In the genomic region with DNA sequence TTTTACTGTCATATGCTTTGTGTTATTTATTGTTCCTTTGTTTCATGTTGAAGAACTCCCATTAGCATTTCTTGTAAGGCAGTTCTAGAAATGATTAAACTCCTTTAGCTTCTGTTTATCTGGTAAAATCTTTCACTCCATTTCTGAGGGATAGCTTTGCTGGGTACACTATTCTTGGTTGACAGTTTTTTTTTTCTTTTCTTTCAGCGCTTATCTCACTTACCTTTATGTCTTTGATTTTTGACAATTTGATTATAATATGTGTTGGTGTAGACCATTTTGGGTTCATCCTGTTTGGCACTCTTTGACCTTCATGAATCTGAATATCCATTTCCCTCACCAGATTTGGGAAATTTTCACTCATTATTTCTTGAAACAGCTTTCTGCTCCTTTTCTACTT, we compare ENCODE assay signal across 26 cellular contexts. TPM values are rescaled to one million over a fixed set of nuclear protein-coding genes. Genes with fewer than 3 reads are reported as not detected.
DNase-seq lines count a peak whose midpoint lies in the region; ATAC-seq, FAIRE-seq and TF ChIP-seq lines count a peak whose summit lies in the region.
"Had no signal": no experiment of that assay in that cellular context is flagged by ENCODE, and none has a peak within 500 bp of the region (broad histone marks: within the 10 kb centered on the region; RNA-seq: fewer than 3 reads in every experiment).

No MANE protein-coding gene starts in this region.

- H3K9me3 ChIP-seq in HepG2 (ENCODE audit: low read length) (peaks cover 19% of the 10 kb centered on the region), right lobe of liver (no peaks in the 10 kb centered on the region), HEK293 (ENCODE audit: control insufficient read depth, insufficient read depth, low read depth, low read length) (no peaks in the 10 kb centered on the region; the same call in none of the 2 replicates), GM12878 (replicated peaks; ENCODE audit: control insufficient read depth, insufficient read depth, low read length) (peaks cover 14% of the 10 kb centered on the region), endodermal cell (ENCODE audit: control insufficient read depth, low read length) (peaks cover 50% of the 10 kb centered on the region)
- H3K9me3 ChIP-seq: BE2C had no signal

- H3K4me3 Mint-ChIP-seq in memory B cell (no peak overlapping the region), endodermal cell (no peak overlapping the region)
- H3K4me3 Mint-ChIP-seq: CD14-positive monocyte; CD4-positive, alpha-beta T cell; CD8-positive, alpha-beta T cell had no signal

- H3K27me3 ChIP-seq in HepG2 (ENCODE audit: control insufficient read depth in 1 of 2, insufficient read depth in 2 of 2, low read length in 2 of 2) (no peaks in the 10 kb centered on the region), right lobe of liver (no peaks in the 10 kb centered on the region), GM12878 (replicated peaks in 1 of 2; ENCODE audit: control insufficient read depth in 2 of 2, insufficient read depth in 2 of 2, low read length in 1 of 2) (no peaks in the 10 kb centered on the region), endodermal cell (ENCODE audit: control insufficient read depth, insufficient read depth, low read length, poor library complexity, severe bottlenecking) (no peaks in the 10 kb centered on the region)
- H3K27me3 ChIP-seq: BE2C, BLaER1 had no signal

- WGBS in HepG2 (ENCODE audit: low lambda C conversion rate) = 96% methylated on average over 1 of the region's 1 CpG
- 100% methylated on average over 1 of the region's 1 CpG for WGBS in right lobe of liver (ENCODE audit: insufficient coverage, low coverage, low lambda C conversion rate, missing lambda C conversion rate)
- 82% methylated on average over 1 of the region's 1 CpG for WGBS in GM12878 (ENCODE audit: insufficient coverage, insufficient replicate concordance, low lambda C conversion rate, missing lambda C conversion rate)
- no CpG with 5 or more reads among the region's 1 CpG for WGBS in endodermal cell (ENCODE audit: insufficient coverage in 1 of 2, insufficient read length in 1 of 2), 2 experiments

- BruUV-seq in HepG2 (replicated peaks; lab: Mats Ljungman, UMichigan) (no TSS peak), GM12878 (replicated peaks; lab: Mats Ljungman, UMichigan) (TSS peak; percentile 9)

- peaks cover 14% of the 10 kb centered on the region for H3K9me3 Mint-ChIP-seq in memory B cell
- peaks cover 47% of the 10 kb centered on the region for H3K9me3 Mint-ChIP-seq in endodermal cell

- TF ChIP-seq EP300 in HepG2 (IDR thresholded peaks at IDR 0.05; ENCODE audit: low read depth in 2 of 2, low read length in 2 of 2) (no peak), HepG2 (CRISPR knock-in tag; IDR thresholded peaks at IDR 0.05; ENCODE audit: borderline replicate concordance) (no peak), GM12878 (IDR thresholded peaks at IDR 0.05; ENCODE audit: borderline replicate concordance in 1 of 2, control insufficient read depth in 1 of 2, low read depth in 2 of 2, low read length in 2 of 2) (no peak)

- H3K27ac ChIP-seq in HepG2 (ENCODE audit: extremely low read length, insufficient read depth, low read length) (no peak overlapping the region), right lobe of liver (no peak overlapping the region), HEK293 (ENCODE audit: extremely low read depth, low read depth, low read length) (no peak overlapping the region), GM12878 (ENCODE audit: control insufficient read depth, insufficient read depth) (no peak overlapping the region), endodermal cell (ENCODE audit: low read depth, low read length) (no peak overlapping the region)
- H3K27ac ChIP-seq: BLaER1 had no signal

- DNase-seq in HepG2 (ENCODE audit: low spot score) = no peak
- no peak for DNase-seq in right lobe of liver
- DNase-seq in GM12878 (ENCODE audit: low read depth, low spot score) = no peak
- no peak for DNase-seq in memory B cell (ENCODE audit: low spot score in 2 of 2)
- DNase-seq in endodermal cell = no peak
- DNase-seq in SHP77 (lab: John Stamatoyannopoulos, UW) = no peak
- no peak for DNase-seq in stimulated activated CD4-positive, alpha-beta T cell treated with anti-CD3 and anti-CD28 coated beads, Interleukin-4, amount 100 ng/mL, for 24 hours
- DNase-seq: 8988T; ACHN; BE2C; C1 segment of cervical spinal cord; Caco-2; Calu3; CD4-positive, alpha-beta T cell; CD8-positive, alpha-beta T cell; DMS79 treated with DMSO at 0.1 percent for 48 hours; GF-D8 had no signal

- TF ChIP-seq POLR2A in HepG2 (IDR thresholded peaks at IDR 0.05; ENCODE audit: insufficient read depth in 1 of 2, low read depth in 2 of 2, low read length in 2 of 2) (no peak), right lobe of liver (IDR thresholded peaks at IDR 0.05) (no peak), GM12878 (IDR thresholded peaks at IDR 0.05; ENCODE audit: low read depth, low read length) (no peak)

- no peak for TF ChIP-seq RAD21 in HepG2 (CRISPR knock-in tag; IDR thresholded peaks at IDR 0.05)
- no peak for TF ChIP-seq RAD21 in GM12878 (IDR thresholded peaks at IDR 0.05; ENCODE audit: insufficient read depth, low read depth, low read length)

- H3K4me3 ChIP-seq in HepG2 (replicated peaks in 1 of 3; ENCODE audit: insufficient read depth in 1 of 3, low read depth in 2 of 3, low read length in 3 of 3) = no peak overlapping the region
- no peak overlapping the region for H3K4me3 ChIP-seq in right lobe of liver
- no peak overlapping the region for H3K4me3 ChIP-seq in HEK293 (ENCODE audit: low read depth, low read length)
- no peak overlapping the region for H3K4me3 ChIP-seq in GM12878
- H3K4me3 ChIP-seq in endodermal cell (ENCODE audit: low read length) = no peak overlapping the region
- H3K4me3 ChIP-seq: BLaER1 had no signal

- H3K36me3 Mint-ChIP-seq in memory B cell (peaks cover 36% of the 10 kb centered on the region), endodermal cell (ENCODE audit: low read depth) (peaks cover 30% of the 10 kb centered on the region)

- TF ChIP-seq CTCF in HepG2 (CRISPR knock-in tag; IDR thresholded peaks at IDR 0.05) (no peak), right lobe of liver (IDR thresholded peaks at IDR 0.05) (no peak), HEK293 (tag by site-specific recombination; IDR thresholded peaks at IDR 0.05) (no peak), GM12878 (IDR thresholded peaks at IDR 0.05 in 2 of 3, conservative IDR thresholded peaks at IDR 0.05 in 1 of 3; ENCODE audit: control insufficient read depth in 2 of 3, extremely low read depth in 1 of 3, insufficient read depth in 1 of 3, low read depth in 3 of 3, low read length in 3 of 3) (no peak), endodermal cell (conservative IDR thresholded peaks at IDR 0.05) (no peak)

- H3K4me1 Mint-ChIP-seq in memory B cell (peaks cover 2% of the 10 kb centered on the region), endodermal cell (no peaks in the 10 kb centered on the region)
- H3K4me1 Mint-ChIP-seq: CD14-positive monocyte had no signal

- intact Hi-C loops in HepG2 (cut with micrococcal nuclease; ENCODE audit: unreplicated experiment) = no loop called here
- intact Hi-C loops in right lobe of liver (cut with DNase I) = no loop called here
- intact Hi-C loops in GM12878 (cut with micrococcal nuclease; ENCODE audit: unreplicated experiment) = no loop called here

- no peak overlapping the region for H3K9ac ChIP-seq in HepG2 (ENCODE audit: insufficient read depth, low read depth, low read length)
- no peak overlapping the region for H3K9ac ChIP-seq in GM12878 (ENCODE audit: control insufficient read depth, insufficient read depth, low read length)
- no peak overlapping the region for H3K9ac ChIP-seq in endodermal cell (ENCODE audit: extremely low read depth, low read length, poor library complexity, severe bottlenecking)
- H3K9ac ChIP-seq: BLaER1 had no signal

- no peak for ATAC-seq in HepG2
- ATAC-seq in right lobe of liver = no peak
- no peak for ATAC-seq in GM12878
- ATAC-seq in memory B cell (ENCODE audit: low read depth) = no peak
- ATAC-seq: CD8-positive, alpha-beta T cell had no signal

- H3K4me2 ChIP-seq in HepG2 (ENCODE audit: low read depth, low read length) = no peak overlapping the region
- H3K4me2 ChIP-seq in GM12878 (ENCODE audit: control insufficient read depth, insufficient read depth) = no peak overlapping the region
- H3K4me2 ChIP-seq: BLaER1 had no signal

- FAIRE-seq in HepG2 (lab: Jason Lieb, UNC) (no peak), GM12878 (lab: Jason Lieb, UNC) (no peak)
- FAIRE-seq: A204.1, D721Med, G401.6, GM12892, GM18507, GM19239 had no signal

- H4K20me1 ChIP-seq in HepG2 (ENCODE audit: insufficient read depth, low read length) (no peaks in the 10 kb centered on the region), GM12878 (ENCODE audit: control insufficient read depth, insufficient read depth) (no peaks in the 10 kb centered on the region)

- POLR2A ChIA-PET in HepG2 (lab: Yijun Ruan, JAX) = no interaction called here
- POLR2A ChIA-PET in HEK293 (lab: Yijun Ruan, JAX) = no interaction called here
- POLR2A ChIA-PET in GM12878 (lab: Charles Lee) = no interaction called here

- CTCF ChIA-PET in HepG2 (lab: Yijun Ruan, JAX; ENCODE audit: low intra/inter-chr PET ratio, low total read pairs) (no interaction called here), HEK293 (lab: Yijun Ruan, JAX) (interaction anchor here (1.2 to 1.3 kb wide), 2 partner anchors 11 to 184 kb away, joined by 3 to 5 read pairs; no protein-coding TSS in a partner anchor), GM12878 (lab: Yijun Ruan, JAX) (no interaction called here)

- RAD21 ChIA-PET in GM12878 (lab: Charles Lee; ENCODE audit: unreplicated experiment) = interaction anchor here (1.0 kb wide), 1 partner anchor 186 kb away, joined by 3 read pairs; no protein-coding TSS in a partner anchor

- SMC1A ChIA-PET in GM12878 (lab: Charles Lee; ENCODE audit: uncharacterized antibody, unreplicated experiment) = interaction anchor here (1.3 to 1.8 kb wide), 3 partner anchors 9 to 34 kb away, joined by 3 to 10 read pairs (median 4); no protein-coding TSS in a partner anchor

- no peaks in the 10 kb centered on the region for H3K4me1 ChIP-seq in HepG2 (ENCODE audit: insufficient read depth, low read length)
- H3K4me1 ChIP-seq in right lobe of liver = peaks cover 0 to 10% (median 0%) of the 10 kb centered on the region in 4 donors
- no peaks in the 10 kb centered on the region for H3K4me1 ChIP-seq in HEK293 (ENCODE audit: control insufficient read depth, insufficient read depth, low read length)
- H3K4me1 ChIP-seq in GM12878 (ENCODE audit: control insufficient read depth, insufficient read depth, low read length) = no peaks in the 10 kb centered on the region
- H3K4me1 ChIP-seq in endodermal cell (ENCODE audit: control insufficient read depth, insufficient read depth, low read length) = no peaks in the 10 kb centered on the region
- H3K4me1 ChIP-seq: BLaER1, Caco-2 had no signal

- H3K36me3 ChIP-seq in HepG2 (replicated peaks in 1 of 2; ENCODE audit: control insufficient read depth in 1 of 2, insufficient read depth in 2 of 2, low read length in 2 of 2) (no peaks in the 10 kb centered on the region; a peak in 1 of 5 replicates), right lobe of liver (no peaks in the 10 kb centered on the region), HEK293 (ENCODE audit: control insufficient read depth in 2 of 2, insufficient read depth in 1 of 2, low read length in 2 of 2) (no peaks in the 10 kb centered on the region; a peak in 1 of 3 replicates), GM12878 (ENCODE audit: control insufficient read depth in 2 of 2, insufficient read depth in 2 of 2, low read length in 1 of 2) (peaks cover 1 to 3% of the 10 kb centered on the region in 2 experiments; a peak in 2 of 4 replicates), endodermal cell (ENCODE audit: control insufficient read depth, insufficient read depth, low read length) (peaks cover 6% of the 10 kb centered on the region)
- H3K36me3 ChIP-seq: BE2C had no signal

- no peak overlapping the region for H2AFZ ChIP-seq in HepG2 (ENCODE audit: low read length)
- H2AFZ ChIP-seq in GM12878 (ENCODE audit: control insufficient read depth, low read depth, low read length) = no peak overlapping the region

- H3K27me3 Mint-ChIP-seq in memory B cell (no peaks in the 10 kb centered on the region), endodermal cell (ENCODE audit: insufficient read depth) (no peaks in the 10 kb centered on the region)
- H3K27me3 Mint-ChIP-seq: CD4-positive, alpha-beta T cell had no signal

- H3K27ac Mint-ChIP-seq in memory B cell = peak overlapping the region; percentile 88
- no peak overlapping the region for H3K27ac Mint-ChIP-seq in endodermal cell
- H3K27ac Mint-ChIP-seq: CD14-positive monocyte; CD4-positive, alpha-beta T cell; CD8-positive, alpha-beta T cell had no signal

- in situ Hi-C loops in HepG2 (cut with HindIII; ENCODE audit: extremely low pct_ligation_motif_present, low pct_unique_long_range_greater_than_20kb) = no loop called here
- in situ Hi-C loops in GM12878 (cut with MboI) = no loop called here

- no peaks in the 10 kb centered on the region for H3K79me2 ChIP-seq in HepG2 (ENCODE audit: insufficient read depth, low read length)
- peaks cover 4% of the 10 kb centered on the region for H3K79me2 ChIP-seq in GM12878 (ENCODE audit: control insufficient read depth, insufficient read depth, low read length)

RNA-seq across cellular contexts. Expression of gene FBXO33, which starts 16.2 kb away (rescaled TPM):
- 15.5 and 23.3 TPM in 2 replicates for total RNA-seq in HepG2 (2016; rRNA removed; fragmentation: Illumina TruSeq; extraction: Trizol)
- total RNA-seq in HepG2 (2016; cell fraction: cytosol; rRNA removed; fragmentation: Illumina TruSeq; extraction: Trizol; ENCODE audit: low read depth) = 1.6 and 1.8 TPM in 2 replicates
- 17.5 and 22.7 TPM in 2 replicates for total RNA-seq in HepG2 (2016; cell fraction: insoluble cytoplasmic fraction; rRNA removed; fragmentation: Illumina TruSeq; extraction: Trizol)
- total RNA-seq in HepG2 (2016; cell fraction: membrane; rRNA removed; fragmentation: Illumina TruSeq; extraction: Trizol) = 5.6 and 7.4 TPM in 2 replicates
- total RNA-seq in HepG2 (2016; cell fraction: nucleus; rRNA removed; fragmentation: Illumina TruSeq; extraction: Trizol) = 12.8 and 13.0 TPM in 2 replicates
- 15.2 and 16.9 TPM in 2 replicates for polyA plus RNA-seq in HepG2 (2011; rRNA removed)
- 7.6 and 10.6 TPM in 2 replicates for polyA plus RNA-seq in HepG2 (2011; cell fraction: cytosol; rRNA removed)
- 8.6 and 9.8 TPM in 2 replicates for polyA plus RNA-seq in HepG2 (2011; cell fraction: nucleus; rRNA removed)
- 13.5 and 16.7 TPM in 2 replicates for polyA plus RNA-seq in HepG2 (2012)
- 0.57 and 0.70 TPM in 2 replicates for polyA plus RNA-seq in HepG2 (2016; cell fraction: cytosol; fragmentation: Illumina TruSeq; extraction: Trizol; ENCODE audit: low read depth)
- polyA plus RNA-seq in HepG2 (2016; cell fraction: insoluble cytoplasmic fraction; fragmentation: Illumina TruSeq; extraction: Trizol; ENCODE audit: low read depth) = 15.9 and 16.0 TPM in 2 replicates
- 2.2 and 2.6 TPM in 2 replicates for polyA plus RNA-seq in HepG2 (2016; cell fraction: membrane; fragmentation: Illumina TruSeq; extraction: Trizol; ENCODE audit: low read depth)
- polyA plus RNA-seq in HepG2 (2016; cell fraction: nucleus; fragmentation: Illumina TruSeq; extraction: Trizol; ENCODE audit: insufficient read depth, low read depth) = 11.2 and 12.2 TPM in 2 replicates
- polyA minus RNA-seq in HepG2 (2011; rRNA and poly(A)+ RNA removed; ENCODE audit: low replicate concordance) = 30.5 and 39.3 TPM in 2 replicates
- polyA minus RNA-seq in HepG2 (2011; cell fraction: cytosol; rRNA and poly(A)+ RNA removed) = 12.7 and 15.8 TPM in 2 replicates
- polyA minus RNA-seq in HepG2 (2011; cell fraction: nucleus; rRNA and poly(A)+ RNA removed) = 34.8 and 39.1 TPM in 2 replicates
- 1 to 10 TPM; 4.3 to 6.0 (median 5.2) TPM for total RNA-seq in right lobe of liver
- 26.3 and 26.4 TPM in 2 replicates for total RNA-seq in GM12878 (2013; cell fraction: nucleolus; rRNA removed)
- 24.4 and 27.5 TPM in 2 replicates for total RNA-seq in GM12878 (2014; rRNA removed)
- 20.1 and 21.5 TPM in 2 replicates for total RNA-seq in GM12878 (2014; rRNA removed; fragmentation: Illumina TruSeq; extraction: Trizol)
- 20.8 and 21.1 TPM in 2 replicates for total RNA-seq in GM12878 (2021)
- 9.1 TPM for polyA plus RNA-seq in GM12878 (2011; ENCODE audit: low read depth)
- 56.9 and 74.1 TPM in 2 replicates for polyA plus RNA-seq in GM12878 (2011; rRNA removed)
- 24.8 and 25.1 TPM in 2 replicates for polyA plus RNA-seq in GM12878 (2011; cell fraction: cytosol; rRNA removed)
- 31.8 and 40.7 TPM in 2 replicates for polyA plus RNA-seq in GM12878 (2011; cell fraction: nucleus; rRNA removed)
- polyA plus RNA-seq in GM12878 (2012) = 12.3 and 14.8 TPM in 2 replicates
- 18.5 and 22.2 TPM in 2 replicates for polyA plus RNA-seq in GM12878 (2014; fragmentation: Illumina TruSeq; extraction: Trizol)
- 10 to 100 TPM in 1 of 2 experiments, 1 to 10 TPM in 1; 5.8 to 13.5 TPM for polyA plus RNA-seq in GM12878 (2014; fragmentation: Nextera tagmentation; extraction: Ambion mirVana)
- polyA plus RNA-seq in GM12878 (2014; rRNA removed) = 16.7 and 19.1 TPM in 2 replicates
- polyA plus RNA-seq in GM12878 (2016; fragmentation: Nextera tagmentation; extraction: Ambion mirVana) = 10 to 100 TPM in 1 of 2 experiments, 1 to 10 TPM in 1; 4.7 to 21.8 TPM
- 35.7 and 37.6 TPM in 2 replicates for polyA minus RNA-seq in GM12878 (2011; rRNA and poly(A)+ RNA removed)
- 13.1 and 14.7 TPM in 2 replicates for polyA minus RNA-seq in GM12878 (2011; cell fraction: cytosol; rRNA and poly(A)+ RNA removed)
- 32.2 and 45.7 TPM in 2 replicates for polyA minus RNA-seq in GM12878 (2011; cell fraction: nucleus; rRNA and poly(A)+ RNA removed)
- total RNA-seq in endodermal cell = 10 to 100 TPM; 10.2 to 12.8 TPM
- polyA plus RNA-seq in endodermal cell (2013, experiment 1 of 2) = 9.6 TPM
- 9.9 TPM for polyA plus RNA-seq in endodermal cell (2013, experiment 2 of 2)

Comparison
In these comparisons a context has a peak if more than half of its experiments do, and no peak if none do; other contexts are left out.
1. Of the 63 proteins assayed by ChIP-seq in both HepG2 and HEK293: peak only in HepG2: ZNF280D; only in HEK293: SETDB1 and ZNF510; in both: none; in neither: 60.